22 cellular contexts compared by ENCODE assay signal in genomic region chr2:230900336-230900995, GRCh38. TPM values are rescaled to one million over a fixed set of nuclear protein-coding genes. Genes with fewer than 3 reads are reported as not detected.
DNase-seq lines count a peak whose midpoint lies in the region; ATAC-seq and TF ChIP-seq lines count a peak whose summit lies in the region.
"Had no signal": no experiment of that assay in that cellular context is flagged by ENCODE, and none has a peak within 500 bp of the region (broad histone marks: within the 10 kb centered on the region; RNA-seq: fewer than 3 reads in every experiment).

No MANE protein-coding gene starts in this region.

- H3K14ac ChIP-seq in H9 (ENCODE audit: insufficient read depth, low read length), result no peak overlapping the region

- H3K79me2 ChIP-seq in H9 (ENCODE audit: insufficient read depth, low read length), result no peaks in the 10 kb centered on the region

- H3K23me2 ChIP-seq in H9 (ENCODE audit: insufficient read length, low read depth, low read length, poor library complexity, severe bottlenecking), result no peaks in the 10 kb centered on the region

- ATAC-seq in sciatic nerve (no peak), HG03469 (IDR thresholded peaks at IDR 0.05; ENCODE audit: unreplicated experiment) (no peak), HG02973 (IDR thresholded peaks at IDR 0.05; ENCODE audit: unreplicated experiment) (no peak)
- ATAC-seq: heart left ventricle; stimulated activated naive B cell treated with anti-CD40 and anti-IgM and Interleukin-4, amounts not matched to agents 10 μg/mL and 1 μg/mL and 100 μg/mL, for 72 hours had no signal

- no peak overlapping the region for H2AK5ac ChIP-seq in H9 (ENCODE audit: insufficient read length, low read length)

- no peak overlapping the region for H3K4me3 ChIP-seq in Peyer's patch
- H3K4me3 ChIP-seq: heart left ventricle, thoracic aorta had no signal

- peaks cover 15% of the 10 kb centered on the region for H3K4me1 ChIP-seq in H9 (ENCODE audit: insufficient read depth, low read length)
- peaks cover 0 to 5% (median 0%) of the 10 kb centered on the region in 4 donors for H3K4me1 ChIP-seq in Peyer's patch

- H3K9me3 Mint-ChIP-seq in H9, result no peaks in the 10 kb centered on the region; a peak in 1 of 5 replicates
- H3K9me3 Mint-ChIP-seq in dendritic cell treated with granulocyte-macrophage colony-stimulating factor and Interleukin-4, amounts not matched to agents 40 ng/mL and 50 ng/mL, for 4 days, result no peaks in the 10 kb centered on the region
- H3K9me3 Mint-ChIP-seq: activated naive CD4-positive, alpha-beta T cell treated with anti-CD3 and anti-CD28 coated beads, Interleukin-2, amount 50 U/mL, for 24 hours; activated T-cell treated with anti-CD3 and anti-CD28 coated beads, Interleukin-2, amount 50 U/mL, for 4 hours; CD14-positive monocyte; stimulated activated naive B cell treated with anti-CD40 and anti-IgM and Interleukin-4, amounts not matched to agents 10 μg/mL and 1 μg/mL and 100 μg/mL, for 72 hours had no signal

- H2BK15ac ChIP-seq in H9 (ENCODE audit: low read depth, low read length), result no peak overlapping the region

- H3K23ac ChIP-seq in H9 (ENCODE audit: insufficient read length, low read depth, low read length), result no peak overlapping the region

- H2BK5ac ChIP-seq in H9 (ENCODE audit: insufficient read length, low read length), result no peak overlapping the region

- H3K9me3 ChIP-seq in H9 (ENCODE audit: control insufficient read depth, low read depth, low read length) (no peaks in the 10 kb centered on the region), Peyer's patch (no peaks in the 10 kb centered on the region)
- H3K9me3 ChIP-seq: heart left ventricle, thoracic aorta had no signal

- no peak overlapping the region for H3K27ac Mint-ChIP-seq in H9
- H3K27ac Mint-ChIP-seq in dendritic cell treated with granulocyte-macrophage colony-stimulating factor and Interleukin-4, amounts not matched to agents 40 ng/mL and 50 ng/mL, for 4 days, result peak overlapping the region; percentile 14
- H3K27ac Mint-ChIP-seq: CD14-positive monocyte; stimulated activated naive B cell treated with anti-CD40 and anti-IgM and Interleukin-4, amounts not matched to agents 10 μg/mL and 1 μg/mL and 100 μg/mL, for 72 hours had no signal

- no peak overlapping the region for H2AFZ ChIP-seq in H9 (ENCODE audit: low read length)

- H4K20me1 ChIP-seq in H9 (ENCODE audit: control insufficient read depth, insufficient read depth, insufficient read length), result no peaks in the 10 kb centered on the region

- H3K36me3 Mint-ChIP-seq in H9 (ENCODE audit: insufficient read depth in 1 of 3, low read depth in 3 of 3), result no peaks in the 10 kb centered on the region
- no peaks in the 10 kb centered on the region for H3K36me3 Mint-ChIP-seq in dendritic cell treated with granulocyte-macrophage colony-stimulating factor and Interleukin-4, amounts not matched to agents 40 ng/mL and 50 ng/mL, for 4 days (ENCODE audit: low read depth)
- H3K36me3 Mint-ChIP-seq: activated naive CD4-positive, alpha-beta T cell treated with anti-CD3 and anti-CD28 coated beads, Interleukin-2, amount 50 U/mL, for 24 hours; CD14-positive monocyte; stimulated activated naive B cell treated with anti-CD40 and anti-IgM and Interleukin-4, amounts not matched to agents 10 μg/mL and 1 μg/mL and 100 μg/mL, for 72 hours had no signal

- H3K36me3 ChIP-seq in Peyer's patch, result no peaks in the 10 kb centered on the region
- H3K36me3 ChIP-seq: heart left ventricle, thoracic aorta had no signal

- H3K4me3 Mint-ChIP-seq in H9, result no peak overlapping the region
- no peak overlapping the region for H3K4me3 Mint-ChIP-seq in dendritic cell treated with granulocyte-macrophage colony-stimulating factor and Interleukin-4, amounts not matched to agents 40 ng/mL and 50 ng/mL, for 4 days
- H3K4me3 Mint-ChIP-seq: activated naive CD4-positive, alpha-beta T cell treated with anti-CD3 and anti-CD28 coated beads, Interleukin-2, amount 50 U/mL, for 24 hours; activated T-cell treated with anti-CD3 and anti-CD28 coated beads, Interleukin-2, amount 50 U/mL, for 4 hours; stimulated activated naive B cell treated with anti-CD40 and anti-IgM and Interleukin-4, amounts not matched to agents 10 μg/mL and 1 μg/mL and 100 μg/mL, for 72 hours had no signal

- no peak overlapping the region for H3K18ac ChIP-seq in H9 (ENCODE audit: insufficient read length, low read depth, low read length)

- H3K27me3 ChIP-seq in H9 (ENCODE audit: insufficient read depth, low read length) (no peaks in the 10 kb centered on the region), Peyer's patch (no peaks in the 10 kb centered on the region)

- no peak overlapping the region for H3T11ph ChIP-seq in H9 (ENCODE audit: low read length)

- no peaks in the 10 kb centered on the region for H3K79me1 ChIP-seq in H9 (ENCODE audit: insufficient read depth, low read depth, low read length, poor library complexity, severe bottlenecking)

- TF ChIP-seq POLR2A in Peyer's patch (IDR thresholded peaks at IDR 0.05), result no peak

- H3K4me1 Mint-ChIP-seq in H9, result peaks cover 40 to 42% of the 10 kb centered on the region in 2 experiments
- H3K4me1 Mint-ChIP-seq in dendritic cell treated with granulocyte-macrophage colony-stimulating factor and Interleukin-4, amounts not matched to agents 40 ng/mL and 50 ng/mL, for 4 days (ENCODE audit: low read depth), result peaks cover 33% of the 10 kb centered on the region

- intact Hi-C loops in dendritic cell treated with granulocyte-macrophage colony-stimulating factor and Interleukin-4, amounts not matched to agents 40 ng/mL and 50 ng/mL, for 4 days (cut with micrococcal nuclease), result loop anchor here (10.0 kb wide), 1 partner anchor 154 kb away; the partner anchor contains the start of gene PSMD1
- intact Hi-C loops in sciatic nerve (cut with DNase I), result no loop called here

- no peak overlapping the region for H3K4me2 ChIP-seq in H9 (ENCODE audit: insufficient read depth, insufficient read length, low read length)

- H3K9ac ChIP-seq in H9 (ENCODE audit: extremely low read depth, insufficient read length, low read length), result no peak overlapping the region

- H3K27me3 Mint-ChIP-seq in H9 (ENCODE audit: low read depth), result peaks cover 39% of the 10 kb centered on the region
- peaks cover 11% of the 10 kb centered on the region for H3K27me3 Mint-ChIP-seq in dendritic cell treated with granulocyte-macrophage colony-stimulating factor and Interleukin-4, amounts not matched to agents 40 ng/mL and 50 ng/mL, for 4 days
- H3K27me3 Mint-ChIP-seq: stimulated activated naive B cell treated with anti-CD40 and anti-IgM and Interleukin-4, amounts not matched to agents 10 μg/mL and 1 μg/mL and 100 μg/mL, for 72 hours had no signal

- H3K4ac ChIP-seq in H9 (ENCODE audit: low read depth, low read length), result no peak overlapping the region

- H3K27ac ChIP-seq in H9 (ENCODE audit: insufficient read length, low read depth, low read length) (no peak overlapping the region), Peyer's patch (no peak overlapping the region)
- H3K27ac ChIP-seq: heart left ventricle, thoracic aorta had no signal

- H2BK120ac ChIP-seq in H9 (ENCODE audit: low read depth, low read length, poor library complexity, severe bottlenecking), result no peak overlapping the region

- no peak overlapping the region for H3K56ac ChIP-seq in H9 (ENCODE audit: insufficient read length, low read depth, low read length)

- no peak overlapping the region for H2BK12ac ChIP-seq in H9 (ENCODE audit: insufficient read length, low read depth, low read length)

- H4K5ac ChIP-seq in H9 (ENCODE audit: insufficient read length, low read depth, low read length), result no peak overlapping the region

- H4K91ac ChIP-seq in H9 (ENCODE audit: insufficient read length, low read depth, low read length), result no peak overlapping the region

- no peak overlapping the region for H2BK20ac ChIP-seq in H9 (ENCODE audit: low read depth, low read length, poor library complexity, severe bottlenecking)

- DNase-seq in H9 (peak; percentile 15), Peyer's patch (peak in 2 of 3 donors; percentile 7 to 41), sciatic nerve (ENCODE audit: low spot score) (peak; percentile 23), GM20000 (ENCODE audit: low spot score) (no peak)
- DNase-seq: activated T-cell treated with anti-CD3 and anti-CD28 coated beads, Interleukin-2, amount 50 U/mL, for 4 hours; central memory CD4-positive, alpha-beta T cell; H7; Kasumi-1; mammary epithelial cell; MV-4-11; NCI-H524 treated with DMSO at 0.1 percent for 48 hours; occipital lobe; stimulated activated naive B cell treated with anti-CD40 and anti-IgM and Interleukin-4, amounts not matched to agents 10 μg/mL and 1 μg/mL and 100 μg/mL, for 72 hours had no signal

- H4K8ac ChIP-seq in H9 (replicated peaks; ENCODE audit: insufficient read length, low read depth, low read length), result no peak overlapping the region

- TF ChIP-seq CTCF in H9 (conservative IDR thresholded peaks at IDR 0.05) (no peak), Peyer's patch (IDR thresholded peaks at IDR 0.05) (no peak), GM20000 (IDR thresholded peaks at IDR 0.05; ENCODE audit: extremely low read depth, missing control alignments) (no peak)

- no CpG with 5 or more reads among the region's 10 CpGs for WGBS in H9 (ENCODE audit: extremely low coverage, insufficient read length, low lambda C conversion rate)

RNA-seq across cellular contexts. Expression of gene GPR55, which starts 24.6 kb away (rescaled TPM):
- total RNA-seq in H9 (2021) (0.11 TPM in 1 of 2 replicates, not detected in the other), Peyer's patch (1 to 10 TPM; 1.0 to 4.7 (median 3.2) TPM), sciatic nerve (0.18 TPM)
- total RNA-seq: epithelial cell of proximal tubule, fibroblast of villous mesenchyme, H7, mammary epithelial cell, occipital lobe, thoracic aorta had no signal

RNA-seq across cellular contexts. Expression of gene ITM2C, which starts 35.7 kb away (rescaled TPM):
- total RNA-seq in H9 (2021) (297 and 302 TPM in 2 replicates), Peyer's patch (100 to 1,000 TPM in 3 of 4 donors, 10 to 100 TPM in 1; 69.3 to 710 (median 610) TPM), sciatic nerve (136 TPM)
